12 cellular contexts compared by ENCODE assay signal in the genomic region with DNA sequence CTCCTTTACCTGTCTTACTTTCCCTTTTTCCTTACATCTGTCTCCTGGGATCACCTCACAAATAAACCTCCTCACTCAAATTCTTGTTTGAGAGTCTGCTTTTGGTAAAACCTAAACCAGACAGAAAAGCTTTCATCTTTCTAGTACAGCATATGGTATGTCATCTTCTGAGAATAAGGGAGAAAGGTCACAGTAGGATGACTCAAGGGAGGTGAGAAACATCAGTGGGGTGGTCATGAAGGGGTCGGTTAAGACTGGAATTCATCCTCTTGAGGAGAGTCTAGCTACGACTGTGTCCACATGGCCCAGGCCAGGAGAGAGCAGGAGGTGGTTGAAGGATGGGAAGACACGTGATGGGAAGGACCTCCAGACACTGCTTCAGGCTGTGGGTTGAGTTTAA.
"Had no signal": no experiment of that assay in that cellular context is flagged by ENCODE, and none has a peak within 500 bp of the region (broad histone marks: within the 10 kb centered on the region; RNA-seq: fewer than 3 reads in every experiment).

No MANE protein-coding gene starts in this region.

- H3K27ac Mint-ChIP-seq: immature natural killer cell had no signal

- ATAC-seq: gastroesophageal sphincter, heart left ventricle, left ventricle myocardium superior had no signal

- H3K4me1 Mint-ChIP-seq: immature natural killer cell had no signal

- H3K36me3 Mint-ChIP-seq: immature natural killer cell had no signal

- H3K4me3 Mint-ChIP-seq: immature natural killer cell had no signal

- DNase-seq: dermis blood vessel endothelial cell; dorsolateral prefrontal cortex; effector CD4-positive, alpha-beta T cell; effector memory CD4-positive, alpha-beta T cell; heart left ventricle; immature natural killer cell; kidney; left lung; left ventricle myocardium superior; lower lobe of right lung; midbrain had no signal
